ENCODE assay signal across 1 cellular context in genomic region chr7:134646425-134647305, GRCh38.
TF ChIP-seq lines count a peak whose summit lies in the region.

Gene BPGM, plus strand, starts transcription at chr7:134646853. Its CDS starts 14,655 bp downstream, at chr7:134661508.

TF ChIP-seq in HepG2, 621 proteins besides CTCF, POLR2A, EP300 and RAD21 (continued from another document):
- TF ChIP-seq ZXDC (CRISPR knock-in tag; IDR thresholded peaks at IDR 0.05), result no peak
- no peak for TF ChIP-seq NCOA5 (CRISPR knock-in tag; IDR thresholded peaks at IDR 0.05)
- no peak for TF ChIP-seq ZNF318 (CRISPR knock-in tag; IDR thresholded peaks at IDR 0.05)
- TF ChIP-seq ZNF691 (CRISPR knock-in tag; IDR thresholded peaks at IDR 0.05; ENCODE audit: borderline replicate concordance, low read depth), result no peak
- TF ChIP-seq CAMTA2 (CRISPR knock-in tag; IDR thresholded peaks at IDR 0.05; ENCODE audit: borderline replicate concordance), result no peak
- no peak for TF ChIP-seq ZNF790 (CRISPR knock-in tag; IDR thresholded peaks at IDR 0.05; ENCODE audit: borderline replicate concordance)
- TF ChIP-seq MTA1 (CRISPR knock-in tag; IDR thresholded peaks at IDR 0.05; ENCODE audit: borderline replicate concordance), result no peak
- no peak for TF ChIP-seq CBX2 (IDR thresholded peaks at IDR 0.05; ENCODE audit: low read depth, low read length)
- no peak for TF ChIP-seq CBX2 (CRISPR knock-in tag; IDR thresholded peaks at IDR 0.05; ENCODE audit: low read depth)
